Comparison of ENCODE assay signal across 10 cellular contexts in genomic region chr17:48582750-48583069, GRCh38. TPM values are rescaled to one million over a fixed set of nuclear protein-coding genes. Genes with fewer than 3 reads are reported as not detected.
DNase-seq lines count a peak whose midpoint lies in the region; ATAC-seq and TF ChIP-seq lines count a peak whose summit lies in the region.
"Had no signal": no experiment of that assay in that cellular context is flagged by ENCODE, and none has a peak within 500 bp of the region (broad histone marks: within the 10 kb centered on the region; RNA-seq: fewer than 3 reads in every experiment).

No MANE protein-coding gene starts in this region.

- H4K20me1 ChIP-seq in mammary epithelial cell (ENCODE audit: insufficient read depth, low read length): no peaks in the 10 kb centered on the region

- peaks cover 66% of the 10 kb centered on the region for H3K4me1 ChIP-seq in Panc1 (ENCODE audit: control insufficient read depth, insufficient read depth, low read length)
- peaks cover 8% of the 10 kb centered on the region for H3K4me1 ChIP-seq in mammary epithelial cell (ENCODE audit: insufficient read depth, low read length)
- H3K4me1 ChIP-seq in mucosa of descending colon (ENCODE audit: low read depth): peaks cover 55% of the 10 kb centered on the region

- H3K4me3 ChIP-seq in Panc1 (ENCODE audit: low read depth in 2 of 2, low read length in 2 of 2) (peak overlapping the region; percentile 70 to 99), mammary epithelial cell (replicated peaks in 1 of 3; ENCODE audit: insufficient read depth in 1 of 3, low read depth in 2 of 3, low read length in 3 of 3) (no peak overlapping the region), skeletal muscle cell (ENCODE audit: low read depth, low read length) (peak overlapping the region; percentile 45), mucosa of descending colon (no peak overlapping the region)

- in situ Hi-C loops in Panc1 (cut with HindIII; ENCODE audit: low pct_unique_long_range_greater_than_20kb, low sequenced_read_pairs) (no loop called here), mammary epithelial cell (cut with MboI; ENCODE audit: low sequenced_read_pairs in 2 of 2) (no loop called here)

- WGBS in mammary epithelial cell (ENCODE audit: low coverage, missing lambda C conversion rate): 96% methylated on average over 3 of the region's 7 CpGs

- H3K9me3 ChIP-seq in Panc1 (ENCODE audit: control insufficient read depth, insufficient read depth, low read depth, low read length) (no peaks in the 10 kb centered on the region), mammary epithelial cell (replicated peaks; ENCODE audit: insufficient read depth, low read length) (no peaks in the 10 kb centered on the region), mucosa of descending colon (no peaks in the 10 kb centered on the region)

- H3K9ac ChIP-seq in mammary epithelial cell (ENCODE audit: insufficient read depth, low read length): no peak overlapping the region

- no peak for TF ChIP-seq CTCF in Panc1 (IDR thresholded peaks at IDR 0.05)
- TF ChIP-seq CTCF in mammary epithelial cell (conservative IDR thresholded peaks at IDR 0.05 in 1 of 2, IDR thresholded peaks at IDR 0.05 in 1 of 2; ENCODE audit: extremely low read depth in 1 of 2, insufficient read depth in 1 of 2, low read depth in 1 of 2, low read length in 2 of 2): no peak
- TF ChIP-seq CTCF in mucosa of descending colon (IDR thresholded peaks at IDR 0.05): no peak

- intact Hi-C loops in Panc1 (cut with micrococcal nuclease; ENCODE audit: unreplicated experiment) (no loop called here), mammary epithelial cell (cut with micrococcal nuclease) (no loop called here), mucosa of descending colon (cut with DNase I, micrococcal nuclease) (no loop called here)

- dilution Hi-C loops in mammary epithelial cell (cut with HindIII; ENCODE audit: low sequenced_read_pairs): no loop called here

- H2AFZ ChIP-seq in mammary epithelial cell (ENCODE audit: low read depth, low read length): no peak overlapping the region

- H3K79me2 ChIP-seq in mammary epithelial cell (ENCODE audit: insufficient read depth, low read length): no peaks in the 10 kb centered on the region

- BruUV-seq in Panc1 (replicated peaks; lab: Mats Ljungman, UMichigan): TSS peak; percentile 54
- BruUV-seq in mammary epithelial cell (replicated peaks; lab: Mats Ljungman, UMichigan): no TSS peak

- H3K4me2 ChIP-seq in mammary epithelial cell (ENCODE audit: insufficient read depth, low read depth, low read length): no peak overlapping the region

- CTCF ChIA-PET in Panc1 (lab: Charles Lee) (interaction anchor here (0.6 to 1.6 kb wide), 3 partner anchors 320 to 416 kb away, joined by 3 to 6 read pairs (median 4); no protein-coding TSS in a partner anchor), mammary epithelial cell (lab: Charles Lee; ENCODE audit: low non-redundant PET) (interaction anchor here (0.6 kb wide), 1 partner anchor 195 kb away, joined by 3 read pairs; no protein-coding TSS in a partner anchor)

- DNase-seq in Panc1 (ENCODE audit: low read depth, low spot score) (no peak), mammary epithelial cell (peak; percentile 32), skeletal muscle cell (ENCODE audit: low read depth) (no peak), mucosa of descending colon (no peak)
- no peak for DNase-seq in activated CD8-positive, alpha-beta memory T cell treated with anti-CD3 and anti-CD28 coated beads for 24 hours
- DNase-seq: left colon, NCI-H82 had no signal

- H3K27ac ChIP-seq in Panc1 (ENCODE audit: low read length) (peak overlapping the region; percentile 99), mammary epithelial cell (ENCODE audit: insufficient read depth, low read depth, low read length) (no peak overlapping the region)
- H3K27ac ChIP-seq: HL-60, VCaP had no signal

- no peaks in the 10 kb centered on the region for H3K27me3 ChIP-seq in Panc1 (ENCODE audit: control insufficient read depth, insufficient read depth, low read length)
- H3K27me3 ChIP-seq in mammary epithelial cell (ENCODE audit: insufficient read depth, low read length): peaks cover 3% of the 10 kb centered on the region

- ATAC-seq in Panc1 (no peak), HG03175 (IDR thresholded peaks at IDR 0.05; ENCODE audit: unreplicated experiment) (no peak), mucosa of descending colon (no peak)
- ATAC-seq: left colon had no signal

- H3K36me3 ChIP-seq in Panc1 (ENCODE audit: control insufficient read depth, insufficient read depth, low read length): no peaks in the 10 kb centered on the region
- H3K36me3 ChIP-seq in mammary epithelial cell (ENCODE audit: insufficient read depth, low read length): no peaks in the 10 kb centered on the region
- H3K36me3 ChIP-seq in mucosa of descending colon (ENCODE audit: low read depth): no peaks in the 10 kb centered on the region

- POLR2A ChIA-PET in Panc1 (lab: Charles Lee): interaction anchor here (0.7 to 0.8 kb wide), 3 partner anchors 13 to 625 kb away, joined by 3 to 4 read pairs (median 4); partner anchors contain the start of gene PRR15L

RNA-seq across cellular contexts. Expression of gene HOXB4, which starts 4.6 kb away (rescaled TPM):
- total RNA-seq in Panc1 (2021; ENCODE audit: unreplicated experiment) (27.9 TPM), mammary epithelial cell (under 1 TPM; 0.16 to 0.17 TPM), mucosa of descending colon (10 to 100 TPM in 1 of 3 donors, 1 to 10 TPM in 2; 4.5 to 14.6 (median 5.3) TPM)
- polyA plus RNA-seq in Panc1 (2012; ENCODE audit: insufficient read length): 19.4 TPM
- 0.01 TPM for polyA plus RNA-seq in mammary epithelial cell
- not detected for polyA minus RNA-seq in mammary epithelial cell

RNA-seq across cellular contexts. Expression of gene HOXB3, which starts 7.3 kb away (rescaled TPM):
- total RNA-seq in Panc1 (2021; ENCODE audit: unreplicated experiment) (127 TPM), mammary epithelial cell (1 to 10 TPM; 1.5 to 5.2 TPM), mucosa of descending colon (10 to 100 TPM; 42.4 to 64.8 (median 43.4) TPM)
- 113 TPM for polyA plus RNA-seq in Panc1 (2012; ENCODE audit: insufficient read length)
- 2.6 TPM for polyA plus RNA-seq in mammary epithelial cell
- 0.67 TPM for polyA minus RNA-seq in mammary epithelial cell

RNA-seq across cellular contexts. Expression of gene HOXB5, which starts 10.9 kb away (rescaled TPM):
- total RNA-seq in Panc1 (2021; ENCODE audit: unreplicated experiment) (67.2 TPM), mammary epithelial cell (not detected), mucosa of descending colon (10 to 100 TPM; 16.2 to 29.3 (median 19.9) TPM)
- 64.4 TPM for polyA plus RNA-seq in Panc1 (2012; ENCODE audit: insufficient read length)
- not detected for polyA plus RNA-seq in mammary epithelial cell
- polyA minus RNA-seq in mammary epithelial cell: not detected

RNA-seq across cellular contexts. Expression of gene HOXB6, which starts 22.1 kb away (rescaled TPM):
- total RNA-seq in Panc1 (2021; ENCODE audit: unreplicated experiment) (196 TPM), mammary epithelial cell (under 1 TPM; under 0.01 to 0.59 TPM), mucosa of descending colon (10 to 100 TPM; 41.3 to 68.8 (median 50.9) TPM)
- 167 TPM for polyA plus RNA-seq in Panc1 (2012; ENCODE audit: insufficient read length)
- polyA plus RNA-seq in mammary epithelial cell: 0.49 TPM
- not detected for polyA minus RNA-seq in mammary epithelial cell

RNA-seq across cellular contexts. Expression of gene HOXB7, which starts 28.1 kb away (rescaled TPM):
- 44.0 TPM for total RNA-seq in Panc1 (2021; ENCODE audit: unreplicated experiment)
- 36.5 TPM for polyA plus RNA-seq in Panc1 (2012; ENCODE audit: insufficient read length)
- not detected for total RNA-seq in mammary epithelial cell
- 0.67 TPM for polyA plus RNA-seq in mammary epithelial cell
- polyA minus RNA-seq in mammary epithelial cell: not detected
- 10 to 100 TPM; 10.9 to 29.1 (median 22.4) TPM for total RNA-seq in mucosa of descending colon

Comparison
In these comparisons a context has a peak if more than half of its experiments do, and no peak if none do; other contexts are left out.
1. H3K4me3 ChIP-seq: peak in Panc1 (2 of 2) and skeletal muscle cell (single experiment); none in mammary epithelial cell (0 of 3) and mucosa of descending colon (single experiment).
2. RNA of gene HOXB4, which starts 4.6 kb away (total RNA-seq): 27.9 TPM in Panc1 (single experiment) and 4.5 to 14.6 TPM in mucosa of descending colon; 0.16 to 0.17 TPM in mammary epithelial cell; every median in the first group is over 4 times any median in the second.
3. RNA of gene HOXB3, which starts 7.3 kb away (total RNA-seq): 127 TPM in Panc1 (single experiment) and 42.4 to 64.8 TPM in mucosa of descending colon; 1.5 to 5.2 TPM in mammary epithelial cell; every median in the first group is over 4 times any median in the second.
4. RNA of gene HOXB5, which starts 10.9 kb away (total RNA-seq): 67.2 TPM in Panc1 (single experiment) and 16.2 to 29.3 TPM in mucosa of descending colon; not detected in mammary epithelial cell; every median in the first group is over 10 times any median in the second.